25 cellular contexts compared by ENCODE assay signal in the genomic region with DNA sequence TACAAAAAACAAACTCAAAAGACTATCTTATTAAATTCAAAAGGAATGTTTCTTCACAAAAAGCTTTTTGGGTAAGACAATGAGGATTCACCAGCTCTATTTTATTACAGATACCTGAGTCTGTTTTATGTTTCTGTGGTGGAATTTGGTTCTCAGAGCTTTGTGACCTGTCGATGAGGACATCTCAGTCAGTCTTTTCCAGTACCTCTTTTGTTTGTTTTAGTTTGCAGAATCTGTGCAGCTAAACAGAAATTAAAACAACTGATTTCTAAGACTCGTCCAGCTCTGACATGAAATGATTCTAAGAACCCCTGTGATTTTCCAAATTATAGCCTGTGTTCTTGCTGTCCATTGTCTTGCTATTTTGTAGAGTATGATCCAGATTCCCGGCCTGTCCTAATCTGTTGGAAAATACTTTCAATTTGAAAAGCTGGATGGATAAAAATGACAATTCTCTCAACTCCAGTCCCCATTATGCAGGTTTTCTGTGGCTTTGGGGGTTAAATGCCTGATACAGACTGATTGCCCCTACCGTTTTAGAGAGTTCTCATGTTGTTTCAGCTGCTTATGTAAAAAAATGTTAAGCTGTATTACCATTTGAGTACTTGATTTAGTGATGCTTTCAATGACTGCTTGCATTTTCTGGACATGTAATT.
"Had no signal": no experiment of that assay in that cellular context is flagged by ENCODE, and none has a peak within 500 bp of the region (broad histone marks: within the 10 kb centered on the region; RNA-seq: fewer than 3 reads in every experiment).

No MANE protein-coding gene starts in this region.

- H3K4me3 ChIP-seq: gastrocnemius medialis, right atrium auricular region, upper lobe of left lung, vagina had no signal

- H3K27me3 Mint-ChIP-seq: activated CD4-positive, alpha-beta memory T cell treated with anti-CD3 and anti-CD28 coated beads, Interleukin-2, amount 10 ng/mL, durations not matched to agents 7 days and 5 days; activated CD4-positive, alpha-beta T cell treated with anti-CD3 and anti-CD28 coated beads, Interleukin-2, amount 10 ng/mL, durations not matched to agents 24 days and 14 days; activated T-cell treated with anti-CD3 and anti-CD28 coated beads, Interleukin-2, amount 50 U/mL, for 24 hours; effector memory CD8-positive, alpha-beta T cell; naive B cell; stimulated activated naive CD8-positive, alpha-beta T cell treated with anti-CD3 and anti-CD28 coated beads, Interleukin-15, Interleukin-2, amounts not matched to agents 100 ng/mL and 50 ng/mL, for 24 hours had no signal

- DNase-seq: activated CD4-positive, alpha-beta memory T cell treated with anti-CD3 and anti-CD28 coated beads, Interleukin-2, amount 10 ng/mL, durations not matched to agents 7 days and 5 days; activated CD4-positive, alpha-beta T cell treated with anti-CD3 and anti-CD28 coated beads, Interleukin-2, amount 10 ng/mL, durations not matched to agents 24 days and 14 days; activated CD4-positive, CD25-positive, alpha-beta regulatory T cell treated with anti-CD3 and anti-CD28 coated beads, Interleukin-2, amount 50 U/mL, for 72 hours; activated CD8-positive, alpha-beta memory T cell treated with anti-CD3 and anti-CD28 coated beads, Interleukin-2, amount 50 U/mL, for 48 hours; activated gamma-delta T cell; activated naive CD4-positive, alpha-beta T cell treated with anti-CD3 and anti-CD28 coated beads, Interleukin-2, amount 50 U/mL, for 16 hours; activated T-cell treated with anti-CD3 and anti-CD28 coated beads, Interleukin-2, amount 50 U/mL, for 24 hours; cerebellar nuclear complex; cortex of kidney; effector memory CD8-positive, alpha-beta T cell; erythroblast; gastrocnemius medialis; glutamatergic neuron; islet precursor cell; mammary epithelial cell; naive B cell; stimulated activated CD4-positive, alpha-beta T cell treated with anti-CD3 and anti-CD28 coated beads, Interleukin-12 subunit alpha, Interleukin-12 subunit beta, amount 100 ng/mL, for 4 hours; stimulated activated CD4-positive, alpha-beta T cell treated with anti-CD3 and anti-CD28 coated beads, Interleukin-4, amount 100 ng/mL, for 24 hours; substantia nigra; T-helper 1 cell; upper lobe of left lung had no signal

- H3K36me3 ChIP-seq: gastrocnemius medialis, right atrium auricular region, upper lobe of left lung, vagina had no signal

- H3K27me3 ChIP-seq: gastrocnemius medialis, right atrium auricular region, upper lobe of left lung, vagina had no signal

- H3K36me3 Mint-ChIP-seq: naive B cell; stimulated activated effector memory CD8-positive, alpha-beta T cell treated with anti-CD3 and anti-CD28 coated beads, Interleukin-12 subunit alpha, Interleukin-12 subunit beta, amount 100 ng/mL, for 72 hours had no signal

- H3K9me3 ChIP-seq: gastrocnemius medialis, right atrium auricular region, upper lobe of left lung, vagina had no signal

- H3K4me1 ChIP-seq: upper lobe of left lung, vagina had no signal

- H3K27ac Mint-ChIP-seq: activated CD4-positive, alpha-beta memory T cell treated with anti-CD3 and anti-CD28 coated beads, Interleukin-2, amount 10 ng/mL, durations not matched to agents 7 days and 5 days; activated CD4-positive, alpha-beta T cell treated with anti-CD3 and anti-CD28 coated beads, Interleukin-2, amount 10 ng/mL, durations not matched to agents 24 days and 14 days; activated T-cell treated with anti-CD3 and anti-CD28 coated beads, Interleukin-2, amount 50 U/mL, for 24 hours; effector memory CD8-positive, alpha-beta T cell; naive B cell; stimulated activated effector memory CD8-positive, alpha-beta T cell treated with anti-CD3 and anti-CD28 coated beads, Interleukin-12 subunit alpha, Interleukin-12 subunit beta, amount 100 ng/mL, for 72 hours; stimulated activated naive CD8-positive, alpha-beta T cell treated with anti-CD3 and anti-CD28 coated beads, Interleukin-15, Interleukin-2, amounts not matched to agents 100 ng/mL and 50 ng/mL, for 24 hours had no signal

- ATAC-seq: effector memory CD8-positive, alpha-beta T cell; gastrocnemius medialis; stimulated activated effector memory CD8-positive, alpha-beta T cell treated with anti-CD3 and anti-CD28 coated beads, Interleukin-12 subunit alpha, Interleukin-12 subunit beta, amount 100 ng/mL, for 72 hours had no signal

- H3K4me3 Mint-ChIP-seq: activated CD4-positive, alpha-beta memory T cell treated with anti-CD3 and anti-CD28 coated beads, Interleukin-2, amount 10 ng/mL, durations not matched to agents 7 days and 5 days; activated CD4-positive, alpha-beta T cell treated with anti-CD3 and anti-CD28 coated beads, Interleukin-2, amount 10 ng/mL, durations not matched to agents 24 days and 14 days; activated T-cell treated with anti-CD3 and anti-CD28 coated beads, Interleukin-2, amount 50 U/mL, for 24 hours; effector memory CD8-positive, alpha-beta T cell; naive B cell; stimulated activated effector memory CD8-positive, alpha-beta T cell treated with anti-CD3 and anti-CD28 coated beads, Interleukin-12 subunit alpha, Interleukin-12 subunit beta, amount 100 ng/mL, for 72 hours; stimulated activated naive CD8-positive, alpha-beta T cell treated with anti-CD3 and anti-CD28 coated beads, Interleukin-15, Interleukin-2, amounts not matched to agents 100 ng/mL and 50 ng/mL, for 24 hours had no signal

- H3K27ac ChIP-seq: gastrocnemius medialis, right atrium auricular region, upper lobe of left lung, vagina had no signal

- H3K4me1 Mint-ChIP-seq: naive B cell had no signal
